ENCODE assay signal across 1 cellular context in the genomic region with DNA sequence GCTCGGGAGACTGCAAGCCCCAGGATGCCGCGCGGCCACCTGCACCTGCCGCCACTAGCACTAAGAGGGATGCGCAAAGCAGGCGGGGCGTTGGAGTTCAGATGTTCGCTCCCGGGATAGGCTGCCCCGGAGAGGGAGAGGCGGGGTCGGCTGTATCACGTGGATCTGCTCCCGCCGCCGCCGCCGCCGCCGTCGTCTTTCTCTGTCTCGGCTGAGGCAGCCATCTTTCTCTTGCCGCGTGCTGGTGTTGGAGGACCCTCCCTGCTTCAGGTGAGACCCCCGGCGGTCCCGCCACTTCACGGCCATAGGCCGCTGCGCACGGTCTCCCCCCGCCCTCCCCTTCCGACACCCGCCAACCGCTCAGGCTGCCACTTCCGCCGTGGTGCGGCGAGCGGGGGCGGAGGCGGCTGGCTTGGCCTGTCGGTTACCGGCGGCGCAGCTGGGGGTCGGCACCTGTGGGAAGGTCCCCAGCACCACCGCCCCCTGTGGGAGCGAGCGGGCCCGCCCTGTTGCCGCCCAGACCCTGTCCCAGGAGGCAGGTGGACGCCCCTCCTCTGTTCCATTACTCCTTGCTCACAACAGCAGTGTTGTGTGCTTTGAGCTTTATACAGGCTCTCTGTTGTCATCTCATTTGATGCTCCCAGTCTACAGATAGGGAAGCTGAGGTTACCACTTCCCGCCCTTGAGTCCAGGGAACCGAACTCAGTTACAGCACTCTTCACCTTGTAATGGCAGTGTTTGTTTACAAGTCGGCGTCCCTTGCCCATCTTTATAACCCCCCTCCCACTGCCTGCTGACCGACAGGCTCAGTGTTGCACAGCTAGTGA.
TF ChIP-seq lines count a peak whose summit lies in the region.

A gene (plus strand): TSS at position 186 of the 827 bp plus-strand sequence. CDS start 3,553 bp downstream, outside the sequence.

TF ChIP-seq in Ishikawa, 13 proteins besides CTCF, POLR2A, EP300 and RAD21 (continued from another document):
- TF ChIP-seq, protein P1, sequence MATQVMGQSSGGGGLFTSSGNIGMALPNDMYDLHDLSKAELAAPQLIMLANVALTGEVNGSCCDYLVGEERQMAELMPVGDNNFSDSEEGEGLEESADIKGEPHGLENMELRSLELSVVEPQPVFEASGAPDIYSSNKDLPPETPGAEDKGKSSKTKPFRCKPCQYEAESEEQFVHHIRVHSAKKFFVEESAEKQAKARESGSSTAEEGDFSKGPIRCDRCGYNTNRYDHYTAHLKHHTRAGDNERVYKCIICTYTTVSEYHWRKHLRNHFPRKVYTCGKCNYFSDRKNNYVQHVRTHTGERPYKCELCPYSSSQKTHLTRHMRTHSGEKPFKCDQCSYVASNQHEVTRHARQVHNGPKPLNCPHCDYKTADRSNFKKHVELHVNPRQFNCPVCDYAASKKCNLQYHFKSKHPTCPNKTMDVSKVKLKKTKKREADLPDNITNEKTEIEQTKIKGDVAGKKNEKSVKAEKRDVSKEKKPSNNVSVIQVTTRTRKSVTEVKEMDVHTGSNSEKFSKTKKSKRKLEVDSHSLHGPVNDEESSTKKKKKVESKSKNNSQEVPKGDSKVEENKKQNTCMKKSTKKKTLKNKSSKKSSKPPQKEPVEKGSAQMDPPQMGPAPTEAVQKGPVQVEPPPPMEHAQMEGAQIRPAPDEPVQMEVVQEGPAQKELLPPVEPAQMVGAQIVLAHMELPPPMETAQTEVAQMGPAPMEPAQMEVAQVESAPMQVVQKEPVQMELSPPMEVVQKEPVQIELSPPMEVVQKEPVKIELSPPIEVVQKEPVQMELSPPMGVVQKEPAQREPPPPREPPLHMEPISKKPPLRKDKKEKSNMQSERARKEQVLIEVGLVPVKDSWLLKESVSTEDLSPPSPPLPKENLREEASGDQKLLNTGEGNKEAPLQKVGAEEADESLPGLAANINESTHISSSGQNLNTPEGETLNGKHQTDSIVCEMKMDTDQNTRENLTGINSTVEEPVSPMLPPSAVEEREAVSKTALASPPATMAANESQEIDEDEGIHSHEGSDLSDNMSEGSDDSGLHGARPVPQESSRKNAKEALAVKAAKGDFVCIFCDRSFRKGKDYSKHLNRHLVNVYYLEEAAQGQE (IDR thresholded peaks at IDR 0.05; ENCODE audit: low read depth): no peak
